Comparison of ENCODE assay signal across 9 cellular contexts in the genomic region with DNA sequence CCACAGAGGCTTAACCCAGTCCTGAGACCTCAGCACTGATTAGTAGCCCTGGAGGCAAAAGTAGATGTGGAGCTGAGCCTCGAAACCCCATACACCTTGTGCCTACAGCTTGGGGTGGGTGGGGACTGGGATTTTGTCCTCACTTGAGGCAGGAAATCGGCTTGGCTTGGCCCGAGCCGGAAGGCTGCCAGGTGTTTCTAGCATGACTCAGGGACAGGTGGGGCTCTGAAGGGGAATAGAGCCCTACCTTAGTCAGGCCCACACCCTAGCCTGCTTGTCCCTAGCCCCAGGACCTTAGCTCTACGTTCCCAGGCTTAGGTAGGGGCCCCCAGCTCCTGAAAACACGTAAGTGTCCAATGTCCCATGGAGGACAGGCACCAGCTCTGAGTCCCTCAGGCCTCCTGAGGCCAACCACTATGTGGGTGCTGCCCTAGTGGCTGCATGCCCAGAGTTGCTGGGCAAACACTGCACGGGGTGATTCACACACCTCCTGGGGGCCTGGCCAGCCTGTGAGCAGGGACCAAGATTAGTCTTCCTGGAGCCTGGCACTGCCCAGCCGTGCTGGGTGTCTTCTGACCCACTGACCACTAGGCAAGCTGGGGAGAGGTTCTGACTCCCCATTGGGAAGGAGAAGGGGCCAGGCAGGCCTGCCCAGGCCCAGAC. TPM values are rescaled to one million over a fixed set of nuclear protein-coding genes. Genes with fewer than 3 reads are reported as not detected.
DNase-seq lines count a peak whose midpoint lies in the region; ATAC-seq and TF ChIP-seq lines count a peak whose summit lies in the region.
"Had no signal": no experiment of that assay in that cellular context is flagged by ENCODE, and none has a peak within 500 bp of the region (broad histone marks: within the 10 kb centered on the region; RNA-seq: fewer than 3 reads in every experiment).

No MANE protein-coding gene starts in this region.

- no peaks in the 10 kb centered on the region for H3K27me3 Mint-ChIP-seq in progenitor cell of endocrine pancreas

- peaks cover 3% of the 10 kb centered on the region for H4K20me1 ChIP-seq in PC-9 (ENCODE audit: insufficient read depth)

- H3K79me2 ChIP-seq in PC-9 (ENCODE audit: low read depth): peaks cover 61% of the 10 kb centered on the region

- DNase-seq in GM04503 (ENCODE audit: low read depth): peak; percentile 16
- DNase-seq in PC-9: peak; percentile 95 to 98
- DNase-seq in fibroblast of peridontal ligament (ENCODE audit: extremely low read depth): peak; percentile 22
- DNase-seq in gastrocnemius medialis: peak; percentile 29 to 76
- DNase-seq in activated CD4-positive, alpha-beta T cell treated with anti-CD3 and anti-CD28 coated beads, Interleukin-2, amount 50 U/mL, for 4 hours: no peak
- no peak for DNase-seq in progenitor cell of endocrine pancreas (ENCODE audit: low spot score, unreplicated experiment)
- DNase-seq: SHP77 had no signal

- H3F3A ChIP-seq in PC-9 (ENCODE audit: insufficient read depth, low read depth): peaks cover 37% of the 10 kb centered on the region

- H3K27ac ChIP-seq in PC-9 (peak overlapping the region; percentile 95), gastrocnemius medialis (peak overlapping the region; percentile 37 to 64 (median 48))

- no peak overlapping the region for H3K27ac Mint-ChIP-seq in progenitor cell of endocrine pancreas

- TF ChIP-seq CTCF in PC-9 (conservative IDR thresholded peaks at IDR 0.05): no peak
- TF ChIP-seq CTCF in gastrocnemius medialis (IDR thresholded peaks at IDR 0.05 in 4 of 5, conservative IDR thresholded peaks at IDR 0.05 in 1 of 5): no peak
- no peak for TF ChIP-seq CTCF in progenitor cell of endocrine pancreas (IDR thresholded peaks at IDR 0.05; ENCODE audit: unreplicated experiment)

- no peak for TF ChIP-seq POLR2A in gastrocnemius medialis (IDR thresholded peaks at IDR 0.05)

- H3K4me3 ChIP-seq in PC-9: peak overlapping the region; percentile 87
- no peak overlapping the region for H3K4me3 ChIP-seq in gastrocnemius medialis

- in situ Hi-C loops in gastrocnemius medialis (cut with MboI; ENCODE audit: low sequenced_read_pairs in 4 of 4): no loop called here

- intact Hi-C loops in PC-9 (cut with micrococcal nuclease; ENCODE audit: unreplicated experiment) (loop anchor here (1.0 to 5.0 kb wide), 2 partner anchors 29 to 113 kb away; a partner anchor contains a TSS), gastrocnemius medialis (cut with DNase I; ENCODE audit: low total_unique reads) (loop anchor here (5.0 to 10.0 kb wide), 2 partner anchors 56 to 98 kb away; a partner anchor contains a TSS)

- no peaks in the 10 kb centered on the region for H3K9me2 ChIP-seq in PC-9 (ENCODE audit: insufficient read depth)

- peaks cover 2% of the 10 kb centered on the region for H3K4me1 Mint-ChIP-seq in progenitor cell of endocrine pancreas (ENCODE audit: low read depth)

- H3K27me3 ChIP-seq in PC-9 (ENCODE audit: insufficient read depth, low read depth) (no peaks in the 10 kb centered on the region), gastrocnemius medialis (no peaks in the 10 kb centered on the region)

- BruUV-seq in PC-9 (replicated peaks; lab: Mats Ljungman, UMichigan): no TSS peak

- H3K36me3 ChIP-seq in PC-9 (ENCODE audit: low read depth) (peaks cover 17% of the 10 kb centered on the region; the same call in 1 of the 2 replicates), gastrocnemius medialis (no peaks in the 10 kb centered on the region)

- H3K9me3 Mint-ChIP-seq in progenitor cell of endocrine pancreas (ENCODE audit: low read depth): no peaks in the 10 kb centered on the region

- peak; percentile 70 to 79 for ATAC-seq in gastrocnemius medialis
- no peak for ATAC-seq in HG03457 (IDR thresholded peaks at IDR 0.05; ENCODE audit: unreplicated experiment)
- ATAC-seq in HG02970 (IDR thresholded peaks at IDR 0.05; ENCODE audit: low FRiP score, unreplicated experiment): no peak

- H3K9me3 ChIP-seq in PC-9 (ENCODE audit: insufficient read depth, low read depth) (no peaks in the 10 kb centered on the region), gastrocnemius medialis (no peaks in the 10 kb centered on the region)

- H3K36me3 Mint-ChIP-seq in progenitor cell of endocrine pancreas (ENCODE audit: insufficient read depth): no peaks in the 10 kb centered on the region

- H3K4me3 Mint-ChIP-seq in progenitor cell of endocrine pancreas (ENCODE audit: low read depth): no peak overlapping the region

- POLR2A ChIA-PET in PC-9 (lab: Charles Lee; ENCODE audit: unreplicated experiment): interaction anchor here (0.5 to 1.4 kb wide), 12 partner anchors 17 to 299 kb away, joined by 3 to 15 read pairs (median 4); a partner anchor contains a TSS

- no peak overlapping the region for H2AFZ ChIP-seq in PC-9

- peak overlapping the region; percentile 97 for H3K4me2 ChIP-seq in PC-9

- CTCF ChIA-PET in PC-9 (lab: Charles Lee): interaction anchor here (0.6 to 1.0 kb wide), 3 partner anchors 22 to 913 kb away, joined by 4 to 9 read pairs (median 8); a partner anchor contains a TSS

- H3K4me1 ChIP-seq in PC-9 (replicated peaks; ENCODE audit: insufficient read depth) (peaks cover 37% of the 10 kb centered on the region), gastrocnemius medialis (peaks cover 4 to 7% of the 10 kb centered on the region in 2 donors)

RNA-seq across cellular contexts. Expression of a gene that starts 3.1 kb away (rescaled TPM):
- 84.3 and 98.3 TPM in 2 replicates for total RNA-seq in PC-9 (2021)
- under 1 TPM in 3 of 4 donors, not detected in 1; 0.40 to 0.81 (median 0.51) TPM for total RNA-seq in gastrocnemius medialis
- 4.4 and 6.5 TPM in 2 replicates for total RNA-seq in progenitor cell of endocrine pancreas

RNA-seq across cellular contexts. Expression of a gene that starts 29.0 kb away (rescaled TPM):
- 4.8 and 5.5 TPM in 2 replicates for total RNA-seq in PC-9 (2021)
- 10 to 100 TPM; 13.9 to 41.9 (median 23.9) TPM for total RNA-seq in gastrocnemius medialis
- 6.4 and 8.8 TPM in 2 replicates for total RNA-seq in progenitor cell of endocrine pancreas

RNA-seq across cellular contexts. Expression of a gene that starts 30.9 kb away (rescaled TPM):
- total RNA-seq in PC-9 (2021) (not detected in 2 replicates), gastrocnemius medialis (not detected), progenitor cell of endocrine pancreas (1.6 and 2.1 TPM in 2 replicates)

RNA-seq across cellular contexts. Expression of a gene that starts 39.3 kb away (rescaled TPM):
- 70.2 and 72.0 TPM in 2 replicates for total RNA-seq in PC-9 (2021)
- total RNA-seq in gastrocnemius medialis: 10 to 100 TPM; 27.2 to 55.6 (median 30.6) TPM
- 144 and 151 TPM in 2 replicates for total RNA-seq in progenitor cell of endocrine pancreas

RNA-seq across cellular contexts. Expression of a gene that starts 44.3 kb away (rescaled TPM):
- total RNA-seq in PC-9 (2021) (18.1 and 20.6 TPM in 2 replicates), gastrocnemius medialis (1 to 10 TPM in 3 of 4 donors, under 1 TPM in 1; 0.36 to 4.2 (median 1.1) TPM), progenitor cell of endocrine pancreas (16.2 and 20.6 TPM in 2 replicates)

Comparison
In these comparisons a context has a peak if more than half of its experiments do, and no peak if none do; other contexts are left out.
1. DNase-seq: peak in GM04503 (single experiment), PC-9 (2 of 2), fibroblast of peridontal ligament (single experiment) and gastrocnemius medialis (2 of 2); none in activated CD4-positive, alpha-beta T cell treated with anti-CD3 and anti-CD28 coated beads, Interleukin-2, amount 50 U/mL, for 4 hours (0 of 2) and progenitor cell of endocrine pancreas (single experiment).
2. ATAC-seq: peak in gastrocnemius medialis (2 of 2); none in HG03457 (single experiment) and HG02970 (single experiment).
3. RNA of a gene that starts 3.1 kb away (total RNA-seq): 84.3 to 98.3 TPM in PC-9; 4.4 to 6.5 TPM in progenitor cell of endocrine pancreas and 0.40 to 0.81 TPM in gastrocnemius medialis; every median in the first group is over 10 times any median in the second.